29 cellular contexts compared by ENCODE assay signal in the genomic region with DNA sequence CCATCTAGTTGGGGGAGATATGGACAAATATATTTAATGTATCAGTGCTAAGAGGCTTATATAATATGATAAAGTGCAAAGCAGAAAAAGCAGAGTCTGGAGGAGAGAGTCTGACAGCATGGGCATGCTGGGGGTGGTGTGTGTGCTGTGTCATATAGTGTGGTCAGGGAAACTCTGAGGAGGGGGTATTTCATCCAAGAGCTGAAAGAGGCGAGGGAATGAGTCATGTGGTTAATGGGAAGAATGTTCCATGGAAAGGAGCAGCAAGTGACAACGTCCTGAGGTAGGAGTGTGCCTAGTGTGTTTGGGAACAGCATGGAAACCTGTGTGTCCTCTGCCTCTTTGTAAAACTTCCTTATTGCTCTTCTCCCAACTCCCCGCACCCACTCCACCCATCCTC. TPM values are rescaled to one million over a fixed set of nuclear protein-coding genes. Genes with fewer than 3 reads are reported as not detected.
DNase-seq lines count a peak whose midpoint lies in the region; ATAC-seq and TF ChIP-seq lines count a peak whose summit lies in the region.
"Had no signal": no experiment of that assay in that cellular context is flagged by ENCODE, and none has a peak within 500 bp of the region (broad histone marks: within the 10 kb centered on the region; RNA-seq: fewer than 3 reads in every experiment).

No MANE protein-coding gene starts in this region.

- no peak overlapping the region for H3K27ac ChIP-seq in brain microvascular endothelial cell
- H3K27ac ChIP-seq in osteoblast (ENCODE audit: low read depth, low read length), result peak overlapping the region; percentile 50
- H3K27ac ChIP-seq: body of pancreas, KMS-11, sigmoid colon had no signal

- peaks cover 25% of the 10 kb centered on the region for H3K4me1 ChIP-seq in osteoblast (ENCODE audit: insufficient read depth, low read length)
- H3K4me1 ChIP-seq: body of pancreas had no signal

- no peak for ATAC-seq in GM21381 (IDR thresholded peaks at IDR 0.05; ENCODE audit: unreplicated experiment)
- ATAC-seq: activated CD8-positive, alpha-beta T cell treated with anti-CD3 and anti-CD28 coated beads for 36 hours; body of pancreas; GM12878; GM23338; mucosa of descending colon had no signal

- no peak overlapping the region for H2AFZ ChIP-seq in osteoblast (ENCODE audit: low read length)
- H2AFZ ChIP-seq: GM23338 had no signal

- H3K9me3 ChIP-seq in osteoblast (ENCODE audit: low read depth, low read length) (no peaks in the 10 kb centered on the region), MG63 (no peaks in the 10 kb centered on the region)
- H3K9me3 ChIP-seq: body of pancreas, mucosa of descending colon, sigmoid colon had no signal

- peaks cover 6% of the 10 kb centered on the region for H3K79me2 ChIP-seq in osteoblast (ENCODE audit: insufficient read depth, low read length)

- no peaks in the 10 kb centered on the region for H3K36me3 ChIP-seq in brain microvascular endothelial cell (replicated peaks)
- H3K36me3 ChIP-seq in osteoblast (ENCODE audit: insufficient read depth, low read length), result no peaks in the 10 kb centered on the region
- no peaks in the 10 kb centered on the region for H3K36me3 ChIP-seq in MG63
- H3K36me3 ChIP-seq: sigmoid colon had no signal

- no peaks in the 10 kb centered on the region for H4K20me1 ChIP-seq in osteoblast (ENCODE audit: insufficient read depth, low read length)

- DNase-seq in ELR (ENCODE audit: low read depth), result peak; percentile 58
- peak; percentile 73 for DNase-seq in LHCN-M2 (ENCODE audit: low read depth)
- DNase-seq in brain microvascular endothelial cell, result peak; percentile 32
- peak; percentile 78 for DNase-seq in osteoblast (ENCODE audit: insufficient read length, low spot score, missing footprints)
- DNase-seq in HPDE6-E6E7 (ENCODE audit: extremely low spot score), result no peak
- no peak for DNase-seq in MG63
- DNase-seq: activated CD8-positive, alpha-beta T cell treated with anti-CD3 and anti-CD28 coated beads for 36 hours; activated gamma-delta T cell; activated naive CD8-positive, alpha-beta T cell treated with anti-CD3 and anti-CD28 coated beads, Interleukin-2, amount 50 U/mL, for 24 hours; activated T-cell treated with anti-CD3 and anti-CD28 coated beads, Interleukin-2, amount 50 U/mL, for 1 hour; body of pancreas; DND-41; head of caudate nucleus; mucosa of descending colon; NCI-H1436 treated with DMSO at 0.1 percent for 48 hours; NCI-H2107; NCI-H748 treated with DMSO at 0.1 percent for 48 hours; sigmoid colon; stimulated activated naive CD4-positive, alpha-beta T cell had no signal

- H3K4me3 ChIP-seq in brain microvascular endothelial cell (ENCODE audit: low read depth, low read length), result no peak overlapping the region
- H3K4me3 ChIP-seq in osteoblast (ENCODE audit: insufficient read depth, low read length), result no peak overlapping the region
- H3K4me3 ChIP-seq in MG63, result no peak overlapping the region
- H3K4me3 ChIP-seq: body of pancreas, GM12878, GM23338, lung, mucosa of descending colon, sigmoid colon had no signal

- TF ChIP-seq CTCF in brain microvascular endothelial cell (IDR thresholded peaks at IDR 0.05; ENCODE audit: low read depth, low read length, missing control alignments), result no peak
- TF ChIP-seq CTCF in osteoblast (IDR thresholded peaks at IDR 0.05; ENCODE audit: extremely low read depth, low read depth, low read length), result no peak

- in situ Hi-C loops in brain microvascular endothelial cell (cut with HindIII; ENCODE audit: low pct_ligation_motif_present, low sequenced_read_pairs), result no loop called here

- H3K27me3 ChIP-seq in brain microvascular endothelial cell (replicated peaks), result no peaks in the 10 kb centered on the region
- H3K27me3 ChIP-seq in osteoblast (ENCODE audit: insufficient read depth, low read length), result no peaks in the 10 kb centered on the region
- peaks cover 4% of the 10 kb centered on the region; the same call in 1 of the 2 replicates for H3K27me3 ChIP-seq in MG63
- H3K27me3 ChIP-seq: body of pancreas, sigmoid colon had no signal

- peak overlapping the region; percentile 31 for H3K4me2 ChIP-seq in osteoblast (ENCODE audit: insufficient read depth, low read length)
- H3K4me2 ChIP-seq: GM23338, KMS-11 had no signal

RNA-seq across cellular contexts. Expression of a gene that starts 38.0 kb away (rescaled TPM):
- 220 and 355 TPM in 2 replicates for total RNA-seq in LHCN-M2 (2014; rRNA removed)
- polyA plus RNA-seq in LHCN-M2 (2012), result 450 TPM
- total RNA-seq in osteoblast, result 280 and 286 TPM in 2 replicates
- 289 and 387 TPM in 2 replicates for total RNA-seq in MG63 (2014; rRNA removed; shearing (Covaris generic); ENCODE audit: low replicate concordance)

RNA-seq across cellular contexts. Expression of a gene that starts 55.9 kb away (rescaled TPM):
- 4.1 and 5.3 TPM in 2 replicates for total RNA-seq in LHCN-M2 (2014; rRNA removed)
- polyA plus RNA-seq in LHCN-M2 (2012), result 5.1 TPM
- 19.2 and 23.5 TPM in 2 replicates for total RNA-seq in osteoblast
- 19.2 and 23.6 TPM in 2 replicates for total RNA-seq in MG63 (2014; rRNA removed; shearing (Covaris generic); ENCODE audit: low replicate concordance)
- total RNA-seq: GM12878 had no signal
- polyA plus RNA-seq: CD14-positive monocyte had no signal

RNA-seq across cellular contexts. Expression of a gene that starts 59.9 kb away (rescaled TPM):
- total RNA-seq in LHCN-M2 (2014; rRNA removed) (2.7 and 10.7 TPM in 2 replicates), osteoblast (10.0 and 14.1 TPM in 2 replicates)
- polyA plus RNA-seq in LHCN-M2 (2012), result 5.9 TPM
- 0.36 TPM in 1 of 2 replicates, not detected in the other for total RNA-seq in MG63 (2014; rRNA removed; shearing (Covaris generic); ENCODE audit: low replicate concordance)
- total RNA-seq: activated CD8-positive, alpha-beta T cell treated with anti-CD3 and anti-CD28 coated beads for 36 hours; body of pancreas; GM12878; lung; mucosa of descending colon; neural crest cell; posterior vena cava; sigmoid colon; temporal lobe; urinary bladder had no signal
- polyA plus RNA-seq: CD14-positive monocyte, lung, sigmoid colon, urinary bladder had no signal

Comparison
In these comparisons a context has a peak if more than half of its experiments do, and no peak if none do; other contexts are left out.
1. DNase-seq: peak in ELR (single experiment), LHCN-M2 (single experiment), brain microvascular endothelial cell (single experiment) and osteoblast (single experiment); none in HPDE6-E6E7 (single experiment) and MG63 (single experiment).